ENCODE assay signal across 7 cellular contexts in the genomic region with DNA sequence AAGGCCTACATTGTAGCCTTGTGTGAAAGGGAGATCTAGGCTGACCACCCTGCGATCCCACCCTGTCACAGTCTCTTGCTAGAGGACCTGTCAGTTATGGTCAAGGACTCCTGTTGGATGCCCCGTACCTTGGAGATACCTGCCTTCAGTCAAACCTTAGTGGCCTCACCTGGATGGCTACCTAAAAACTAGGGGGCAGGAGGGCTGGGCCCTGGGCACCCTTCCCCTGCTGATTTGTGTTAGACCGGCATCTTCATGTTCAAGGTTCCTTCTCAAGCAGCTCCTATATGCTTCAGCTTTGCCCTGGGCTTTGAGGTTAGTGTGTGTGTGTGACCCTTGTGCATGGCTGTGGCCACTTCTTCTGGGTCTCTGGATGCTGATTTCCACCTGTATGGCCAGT. TPM values are rescaled to one million over a fixed set of nuclear protein-coding genes. Genes with fewer than 3 reads are reported as not detected.
"Had no signal": no experiment of that assay in that cellular context is flagged by ENCODE, and none has a peak within 500 bp of the region (broad histone marks: within the 10 kb centered on the region; RNA-seq: fewer than 3 reads in every experiment).

No MANE protein-coding gene starts in this region.

- DNase-seq: H9, HCEC 1CT, IMR-90 had no signal

- H3K4me3 ChIP-seq: GM23338, K562 had no signal

RNA-seq across cellular contexts. Expression of gene CCKAR, which starts 35.3 kb away (rescaled TPM):
- total RNA-seq: GM23338, H1, H9, HT-29, IMR-90, K562 had no signal
